12 cellular contexts compared by ENCODE assay signal in genomic region chr5:154285661-154286408, GRCh38.
DNase-seq lines count a peak whose midpoint lies in the region; ATAC-seq and TF ChIP-seq lines count a peak whose summit lies in the region.
"Had no signal": no experiment of that assay in that cellular context is flagged by ENCODE, and none has a peak within 500 bp of the region (broad histone marks: within the 10 kb centered on the region; RNA-seq: fewer than 3 reads in every experiment).

No MANE protein-coding gene starts in this region.

- H2BK5ac ChIP-seq in IMR-90 (ENCODE audit: low read depth, low read length, poor library complexity, severe bottlenecking) = peak overlapping the region; percentile 91

- POLR2A ChIA-PET in IMR-90 (lab: Charles Lee; ENCODE audit: unreplicated experiment) = no interaction called here

- DNase-seq in IMR-90 = peak; percentile 81
- peak; percentile 51 for DNase-seq in brain microvascular endothelial cell
- no peak for DNase-seq in medulla oblongata (ENCODE audit: extremely low spot score)
- DNase-seq in activated naive CD4-positive, alpha-beta T cell treated with anti-CD3 and anti-CD28 coated beads, Interleukin-2, amount 10 ng/mL, durations not matched to agents 7 days and 5 days = no peak
- DNase-seq: erythroblast; stimulated activated naive CD8-positive, alpha-beta T cell treated with anti-CD3 and anti-CD28 coated beads, Interleukin-15, Interleukin-2, amounts not matched to agents 100 U/mL and 50 U/mL, for 24 hours had no signal

- no peak for TF ChIP-seq POLR2A in IMR-90 (IDR thresholded peaks at IDR 0.05; ENCODE audit: low read depth, low read length)

- H3K79me1 ChIP-seq in IMR-90 (ENCODE audit: low read depth in 1 of 2, low read length in 2 of 2) = peaks cover 27 to 69% of the 10 kb centered on the region in 2 experiments

- peak overlapping the region; percentile 92; the same call in 1 of the 3 replicates for H2BK15ac ChIP-seq in IMR-90 (ENCODE audit: low read depth, low read length)

- intact Hi-C loops in IMR-90 (cut with micrococcal nuclease) = loop anchor here (2.0 to 5.0 kb wide), 2 partner anchors 81 to 89 kb away; no protein-coding TSS in a partner anchor

- peak overlapping the region; percentile 13; the same call in 1 of the 2 replicates for H3K56ac ChIP-seq in IMR-90 (ENCODE audit: extremely low read depth, insufficient read depth, low read length)

- peak overlapping the region; percentile 74 for H4K91ac ChIP-seq in IMR-90 (ENCODE audit: insufficient read depth, low read depth, low read length)

- BruUV-seq in IMR-90 (replicated peaks; lab: Mats Ljungman, UMichigan) = no TSS peak

- peak overlapping the region; percentile 87 for H2BK120ac ChIP-seq in IMR-90 (ENCODE audit: low read depth, low read length)

- H3K4me3 ChIP-seq in IMR-90 (ENCODE audit: insufficient read depth, low read depth, low read length) (no peak overlapping the region), brain microvascular endothelial cell (ENCODE audit: low read depth, low read length) (no peak overlapping the region), mesodermal cell (ENCODE audit: extremely low read depth, insufficient read depth, low read length, poor library complexity, severe bottlenecking) (no peak overlapping the region)
- H3K4me3 ChIP-seq: skin epidermis had no signal

- no peak overlapping the region for H2AFZ ChIP-seq in IMR-90 (replicated peaks; ENCODE audit: low read length, poor library complexity)

- H3K36me3 Mint-ChIP-seq in activated naive CD4-positive, alpha-beta T cell treated with anti-CD3 and anti-CD28 coated beads, Interleukin-2, amount 10 ng/mL, durations not matched to agents 7 days and 5 days = no peaks in the 10 kb centered on the region

- H3K4me1 ChIP-seq in IMR-90 (ENCODE audit: control insufficient read depth, insufficient read depth, low read length) = peaks cover 18% of the 10 kb centered on the region
- peaks cover 38% of the 10 kb centered on the region for H3K4me1 ChIP-seq in mesodermal cell (ENCODE audit: control insufficient read depth, insufficient read depth, low read length, poor library complexity, severe bottlenecking)

- peak overlapping the region; percentile 83 for H3K4ac ChIP-seq in IMR-90 (ENCODE audit: low read depth, low read length)

- 0 out of 2 replicates have a peak, but pooled peaks cover 3% of the 10 kb centered on the region for H4K20me1 ChIP-seq in IMR-90 (ENCODE audit: insufficient read depth, low read length)

- no peaks in the 10 kb centered on the region for H3K36me3 ChIP-seq in IMR-90 (ENCODE audit: control insufficient read depth, insufficient read depth, low read length)
- no peaks in the 10 kb centered on the region for H3K36me3 ChIP-seq in brain microvascular endothelial cell (replicated peaks)
- H3K36me3 ChIP-seq in mesodermal cell (ENCODE audit: control insufficient read depth, insufficient read depth, low read length) = no peaks in the 10 kb centered on the region

- no peaks in the 10 kb centered on the region for H3K9me3 Mint-ChIP-seq in activated naive CD4-positive, alpha-beta T cell treated with anti-CD3 and anti-CD28 coated beads, Interleukin-2, amount 10 ng/mL, durations not matched to agents 7 days and 5 days

- peak overlapping the region; percentile 57; the same call in 1 of the 2 replicates for H3K14ac ChIP-seq in IMR-90 (replicated peaks; ENCODE audit: low read depth, low read length)

- H3K27me3 Mint-ChIP-seq in activated naive CD4-positive, alpha-beta T cell treated with anti-CD3 and anti-CD28 coated beads, Interleukin-2, amount 10 ng/mL, durations not matched to agents 7 days and 5 days = no peaks in the 10 kb centered on the region

- peak overlapping the region; percentile 99 for H2AK5ac ChIP-seq in IMR-90 (ENCODE audit: low read depth, low read length)

- peak overlapping the region; percentile 76 to 80; a peak in 3 of 4 replicates for H4K8ac ChIP-seq in IMR-90 (ENCODE audit: low read depth in 2 of 2, low read length in 2 of 2)

- H4K5ac ChIP-seq in IMR-90 (ENCODE audit: low read depth, low read length) = no peak overlapping the region

- H3K27ac Mint-ChIP-seq in activated naive CD4-positive, alpha-beta T cell treated with anti-CD3 and anti-CD28 coated beads, Interleukin-2, amount 10 ng/mL, durations not matched to agents 7 days and 5 days = no peak overlapping the region

- TF ChIP-seq CTCF in C4-2B (conservative IDR thresholded peaks at IDR 0.05) = no peak
- TF ChIP-seq CTCF in IMR-90 (conservative IDR thresholded peaks at IDR 0.05; ENCODE audit: low read depth, low read length) = no peak
- TF ChIP-seq CTCF in brain microvascular endothelial cell (IDR thresholded peaks at IDR 0.05; ENCODE audit: low read depth, low read length, missing control alignments) = no peak

- H2AK9ac ChIP-seq in IMR-90 (replicated peaks; ENCODE audit: low read depth, low read length, poor library complexity) = no peak overlapping the region

- H3K9me3 ChIP-seq in IMR-90 (ENCODE audit: control insufficient read depth, insufficient read depth, low read length) (no peaks in the 10 kb centered on the region), mesodermal cell (ENCODE audit: control insufficient read depth, low read length) (no peaks in the 10 kb centered on the region)

- peaks cover 18% of the 10 kb centered on the region for H3K9me1 ChIP-seq in IMR-90 (ENCODE audit: insufficient read depth, low read length)

- ATAC-seq in IMR-90 (ENCODE audit: low read depth) (peak; percentile 79), GM18511 (IDR thresholded peaks at IDR 0.05; ENCODE audit: unreplicated experiment) (no peak), HG03520 (IDR thresholded peaks at IDR 0.05; ENCODE audit: unreplicated experiment) (no peak)
- ATAC-seq: stimulated activated naive CD8-positive, alpha-beta T cell treated with anti-CD3 and anti-CD28 coated beads, Interleukin-15, Interleukin-2, amounts not matched to agents 100 U/mL and 50 U/mL, for 24 hours had no signal

- no peak for TF ChIP-seq RAD21 in IMR-90 (IDR thresholded peaks at IDR 0.05; ENCODE audit: low read length)

- dilution Hi-C loops in IMR-90 (cut with HindIII; ENCODE audit: low sequenced_read_pairs, unreplicated experiment) = no loop called here

- H3K4me2 ChIP-seq in IMR-90 (ENCODE audit: low read depth, low read length) = no peak overlapping the region; the same call in 1 of the 2 replicates

- H3K23ac ChIP-seq in IMR-90 (ENCODE audit: low read depth, low read length) = no peak overlapping the region

- no peaks in the 10 kb centered on the region for H3K4me1 Mint-ChIP-seq in activated naive CD4-positive, alpha-beta T cell treated with anti-CD3 and anti-CD28 coated beads, Interleukin-2, amount 10 ng/mL, durations not matched to agents 7 days and 5 days

- H3K27me3 ChIP-seq in IMR-90 (ENCODE audit: control insufficient read depth, insufficient read depth, low read length) (no peaks in the 10 kb centered on the region), brain microvascular endothelial cell (replicated peaks) (no peaks in the 10 kb centered on the region)

- in situ Hi-C loops in IMR-90 (cut with MboI; ENCODE audit: low sequenced_read_pairs) (no loop called here), brain microvascular endothelial cell (cut with HindIII; ENCODE audit: low pct_ligation_motif_present, low sequenced_read_pairs) (no loop called here)

- H3K18ac ChIP-seq in IMR-90 (ENCODE audit: low read depth, low read length) = peak overlapping the region; percentile 84; the same call in 1 of the 2 replicates

- CTCF ChIA-PET in IMR-90 (lab: Yijun Ruan, JAX) = no interaction called here
- CTCF ChIA-PET in activated naive CD4-positive, alpha-beta T cell treated with anti-CD3 and anti-CD28 coated beads, Interleukin-2, amount 10 ng/mL, durations not matched to agents 7 days and 5 days (lab: Charles Lee) = interaction anchor here (0.9 kb wide), 1 partner anchor 89 kb away, joined by 3 read pairs; no protein-coding TSS in a partner anchor

- WGBS in IMR-90 (ENCODE audit: extremely low coverage in 2 of 2, insufficient read length in 1 of 2), 2 experiments = no CpG with 5 or more reads among the region's 4 CpGs
- 45 to 50% methylated on average over 2 of the region's 4 CpGs for WGBS in mesodermal cell (ENCODE audit: insufficient coverage in 2 of 2), 2 experiments

- no peak overlapping the region for H3K4me3 Mint-ChIP-seq in activated naive CD4-positive, alpha-beta T cell treated with anti-CD3 and anti-CD28 coated beads, Interleukin-2, amount 10 ng/mL, durations not matched to agents 7 days and 5 days

- H3K27ac ChIP-seq in C4-2B = peak overlapping the region; percentile 45; the same call in 1 of the 2 replicates
- peak overlapping the region; percentile 17; the same call in 1 of the 2 replicates for H3K27ac ChIP-seq in IMR-90 (ENCODE audit: insufficient read depth, low read length)
- peak overlapping the region; percentile 31 for H3K27ac ChIP-seq in brain microvascular endothelial cell
- H3K27ac ChIP-seq in mesodermal cell (ENCODE audit: low read depth, low read length, severe bottlenecking) = peak overlapping the region; percentile 58
- H3K27ac ChIP-seq: HL-60 had no signal

- H2BK20ac ChIP-seq in IMR-90 (ENCODE audit: low read depth, low read length) = peak overlapping the region; percentile 85

- H3K9ac ChIP-seq in IMR-90 (ENCODE audit: low read depth, low read length) = no peak overlapping the region; the same call in 1 of the 2 replicates

TF ChIP-seq in IMR-90, 13 proteins besides CTCF, POLR2A, EP300 and RAD21:
- TF ChIP-seq CHD1 (IDR thresholded peaks at IDR 0.05; ENCODE audit: low read depth, low read length) (no peak), BHLHE40 (IDR thresholded peaks at IDR 0.05; ENCODE audit: low read depth, low read length) (no peak), SMC3 (IDR thresholded peaks at IDR 0.05; ENCODE audit: low read depth, low read length) (no peak)

Comparison
In these comparisons a context has a peak if more than half of its experiments do, and no peak if none do; other contexts are left out.
1. DNase-seq: peak in IMR-90 (single experiment) and brain microvascular endothelial cell (single experiment); none in medulla oblongata (single experiment) and activated naive CD4-positive, alpha-beta T cell treated with anti-CD3 and anti-CD28 coated beads, Interleukin-2, amount 10 ng/mL, durations not matched to agents 7 days and 5 days (single experiment).
2. Peak in every context shown above with its lines, with median percentiles within 50 percentile points of each other: H3K27ac ChIP-seq.